Comparison of ENCODE assay signal across 17 cellular contexts in genomic region chr7:77600952-77601351, GRCh38.
DNase-seq lines count a peak whose midpoint lies in the region; ATAC-seq and TF ChIP-seq lines count a peak whose summit lies in the region.
"Had no signal": no experiment of that assay in that cellular context is flagged by ENCODE, and none has a peak within 500 bp of the region (broad histone marks: within the 10 kb centered on the region; RNA-seq: fewer than 3 reads in every experiment).

No MANE protein-coding gene starts in this region.

- no peak for TF ChIP-seq POLR2A in IMR-90 (IDR thresholded peaks at IDR 0.05; ENCODE audit: low read depth, low read length)

- peaks cover 7% of the 10 kb centered on the region for H3K79me2 ChIP-seq in ACC112 (ENCODE audit: control insufficient read depth, insufficient read depth, low read length, unreplicated experiment)
- H3K79me2 ChIP-seq in neural progenitor cell (ENCODE audit: low read depth), result peaks cover 9% of the 10 kb centered on the region

- BruUV-seq in IMR-90 (replicated peaks; lab: Mats Ljungman, UMichigan), result no TSS peak

- H3K27me3 ChIP-seq in ACC112 (ENCODE audit: insufficient read depth, low read length) (no peaks in the 10 kb centered on the region), IMR-90 (ENCODE audit: control insufficient read depth, insufficient read depth, low read length) (no peaks in the 10 kb centered on the region), endodermal cell (ENCODE audit: control insufficient read depth, insufficient read depth, low read length, poor library complexity, severe bottlenecking) (no peaks in the 10 kb centered on the region), neutrophil (no peaks in the 10 kb centered on the region), neural progenitor cell (no peaks in the 10 kb centered on the region)
- H3K27me3 ChIP-seq: BLaER1 had no signal

- no peak for TF ChIP-seq RAD21 in IMR-90 (IDR thresholded peaks at IDR 0.05; ENCODE audit: low read length)

- H3K9ac ChIP-seq in IMR-90 (ENCODE audit: low read depth, low read length) (no peak overlapping the region), endodermal cell (ENCODE audit: extremely low read depth, low read length, poor library complexity, severe bottlenecking) (no peak overlapping the region), neural progenitor cell (no peak overlapping the region)
- H3K9ac ChIP-seq: BLaER1 had no signal

- H2BK20ac ChIP-seq in IMR-90 (ENCODE audit: low read depth, low read length), result no peak overlapping the region

- DNase-seq in IMR-90 (no peak), endodermal cell (no peak), neural progenitor cell (ENCODE audit: low spot score) (no peak), NCI-H1105 (lab: John Stamatoyannopoulos, UW) (no peak)
- no peak for DNase-seq in activated CD8-positive, alpha-beta T cell treated with anti-CD3 and anti-CD28 coated beads for 36 hours
- DNase-seq: CD4-positive, alpha-beta memory T cell; DMS153; DND-41; EL; KBM-7 had no signal

- CTCF ChIA-PET in IMR-90 (lab: Yijun Ruan, JAX), result interaction anchor here (1.2 kb wide), 1 partner anchor 13 kb away, joined by 4 read pairs; no protein-coding TSS in a partner anchor
- CTCF ChIA-PET in activated CD8-positive, alpha-beta T cell treated with anti-CD3 and anti-CD28 coated beads for 36 hours (lab: Charles Lee), result interaction anchor here (1.0 to 1.5 kb wide), 3 partner anchors 9 to 57 kb away, joined by 3 to 4 read pairs (median 3); no protein-coding TSS in a partner anchor

- dilution Hi-C loops in IMR-90 (cut with HindIII; ENCODE audit: low sequenced_read_pairs, unreplicated experiment), result no loop called here

- H3K4me2 ChIP-seq in IMR-90 (ENCODE audit: low read depth, low read length), result no peak overlapping the region
- no peak overlapping the region for H3K4me2 ChIP-seq in neural progenitor cell
- H3K4me2 ChIP-seq: BLaER1 had no signal

- H3K4me3 Mint-ChIP-seq in endodermal cell (no peak overlapping the region), neural progenitor cell (no peak overlapping the region)
- H3K4me3 Mint-ChIP-seq in activated CD8-positive, alpha-beta T cell treated with anti-CD3 and anti-CD28 coated beads for 36 hours, result no peak overlapping the region
- H3K4me3 Mint-ChIP-seq: CD14-positive monocyte; CD4-positive, alpha-beta memory T cell had no signal

- no peak overlapping the region for H3K4ac ChIP-seq in IMR-90 (ENCODE audit: low read depth, low read length)

- H4K91ac ChIP-seq in IMR-90 (ENCODE audit: insufficient read depth, low read depth, low read length), result no peak overlapping the region

- H3K27ac Mint-ChIP-seq in endodermal cell (peak overlapping the region; percentile 13), neural progenitor cell (no peak overlapping the region)
- no peak overlapping the region for H3K27ac Mint-ChIP-seq in activated CD8-positive, alpha-beta T cell treated with anti-CD3 and anti-CD28 coated beads for 36 hours
- H3K27ac Mint-ChIP-seq: CD4-positive, alpha-beta memory T cell had no signal

- 100% methylated on average over 1 of the region's 2 CpGs; no CpG with 5 or more reads in 1 of the 2 experiments for WGBS in IMR-90 (ENCODE audit: extremely low coverage in 2 of 2, insufficient read length in 1 of 2), 2 experiments
- WGBS in endodermal cell (ENCODE audit: insufficient coverage in 1 of 2, insufficient read length in 1 of 2), 2 experiments, result 92 to 100% methylated on average over 1 to 2 of the region's 2 CpGs

- POLR2A ChIA-PET in IMR-90 (lab: Charles Lee; ENCODE audit: unreplicated experiment), result no interaction called here
- POLR2A ChIA-PET in activated CD8-positive, alpha-beta T cell treated with anti-CD3 and anti-CD28 coated beads for 36 hours (lab: Charles Lee), result interaction anchor here (1.2 kb wide), 1 partner anchor 13 kb away, joined by 3 read pairs; no protein-coding TSS in a partner anchor

- H3K27ac ChIP-seq in ACC112 (ENCODE audit: low read depth, low read length), result peak overlapping the region; percentile 9
- no peak overlapping the region for H3K27ac ChIP-seq in IMR-90 (ENCODE audit: insufficient read depth, low read length)
- H3K27ac ChIP-seq in endodermal cell (ENCODE audit: low read depth, low read length), result no peak overlapping the region
- peak overlapping the region; percentile 56 for H3K27ac ChIP-seq in neutrophil
- no peak overlapping the region for H3K27ac ChIP-seq in neural progenitor cell
- H3K27ac ChIP-seq: BLaER1, HL-60 had no signal

- in situ Hi-C loops in IMR-90 (cut with MboI; ENCODE audit: low sequenced_read_pairs), result no loop called here

- H3K56ac ChIP-seq in IMR-90 (ENCODE audit: extremely low read depth, insufficient read depth, low read length), result no peak overlapping the region

- no peak overlapping the region for H3K18ac ChIP-seq in IMR-90 (ENCODE audit: low read depth, low read length)

- ATAC-seq in IMR-90 (ENCODE audit: low read depth), result no peak
- no peak for ATAC-seq in activated CD8-positive, alpha-beta T cell treated with anti-CD3 and anti-CD28 coated beads for 36 hours
- ATAC-seq: GM12878 had no signal

- H3K9me3 Mint-ChIP-seq in endodermal cell (no peaks in the 10 kb centered on the region), neural progenitor cell (no peaks in the 10 kb centered on the region)
- H3K9me3 Mint-ChIP-seq in activated CD8-positive, alpha-beta T cell treated with anti-CD3 and anti-CD28 coated beads for 36 hours, result no peaks in the 10 kb centered on the region
- H3K9me3 Mint-ChIP-seq: CD14-positive monocyte; CD4-positive, alpha-beta memory T cell had no signal

- H2AFZ ChIP-seq in ACC112 (ENCODE audit: low read length, unreplicated experiment), result no peak overlapping the region
- no peak overlapping the region for H2AFZ ChIP-seq in IMR-90 (replicated peaks; ENCODE audit: low read length, poor library complexity)
- no peak overlapping the region for H2AFZ ChIP-seq in neural progenitor cell (replicated peaks)

- no peak overlapping the region for H2AK9ac ChIP-seq in IMR-90 (replicated peaks; ENCODE audit: low read depth, low read length, poor library complexity)

- no peak overlapping the region for H3K14ac ChIP-seq in IMR-90 (replicated peaks; ENCODE audit: low read depth, low read length)

- H3K36me3 Mint-ChIP-seq in endodermal cell (ENCODE audit: low read depth), result peaks cover 43% of the 10 kb centered on the region
- peaks cover 18% of the 10 kb centered on the region for H3K36me3 Mint-ChIP-seq in neural progenitor cell
- H3K36me3 Mint-ChIP-seq in activated CD8-positive, alpha-beta T cell treated with anti-CD3 and anti-CD28 coated beads for 36 hours (ENCODE audit: low read depth), result peaks cover 4% of the 10 kb centered on the region

- H2BK5ac ChIP-seq in IMR-90 (ENCODE audit: low read depth, low read length, poor library complexity, severe bottlenecking), result peak overlapping the region; percentile 33

- H4K20me1 ChIP-seq in IMR-90 (ENCODE audit: insufficient read depth, low read length) (no peaks in the 10 kb centered on the region), neural progenitor cell (ENCODE audit: low read depth) (no peaks in the 10 kb centered on the region)
- H4K20me1 ChIP-seq: BLaER1 had no signal

- intact Hi-C loops in IMR-90 (cut with micrococcal nuclease), result no loop called here
- intact Hi-C loops in activated CD8-positive, alpha-beta T cell treated with anti-CD3 and anti-CD28 coated beads for 36 hours (cut with micrococcal nuclease), result no loop called here

- H3F3A ChIP-seq in neural progenitor cell (ENCODE audit: low read depth), result no peaks in the 10 kb centered on the region

- H3K4me3 ChIP-seq in ACC112 (ENCODE audit: low read depth, low read length) (no peak overlapping the region), IMR-90 (ENCODE audit: insufficient read depth, low read depth, low read length) (no peak overlapping the region), endodermal cell (ENCODE audit: low read length) (no peak overlapping the region), neutrophil (ENCODE audit: low read depth in 1 of 2, low read length in 1 of 2) (no peak overlapping the region), neural progenitor cell (no peak overlapping the region)
- H3K4me3 ChIP-seq: BLaER1, GM12878, HAP-1 had no signal

- no peak overlapping the region for H4K5ac ChIP-seq in IMR-90 (ENCODE audit: low read depth, low read length)

- no peaks in the 10 kb centered on the region for H3K4me1 Mint-ChIP-seq in endodermal cell
- H3K4me1 Mint-ChIP-seq in neural progenitor cell, result no peaks in the 10 kb centered on the region
- H3K4me1 Mint-ChIP-seq in activated CD8-positive, alpha-beta T cell treated with anti-CD3 and anti-CD28 coated beads for 36 hours (ENCODE audit: low read depth), result no peaks in the 10 kb centered on the region
- H3K4me1 Mint-ChIP-seq: CD4-positive, alpha-beta memory T cell had no signal

- H3K27me3 Mint-ChIP-seq in endodermal cell (ENCODE audit: insufficient read depth) (no peaks in the 10 kb centered on the region), neural progenitor cell (ENCODE audit: insufficient read depth, low read depth) (no peaks in the 10 kb centered on the region)
- H3K27me3 Mint-ChIP-seq in activated CD8-positive, alpha-beta T cell treated with anti-CD3 and anti-CD28 coated beads for 36 hours, result no peaks in the 10 kb centered on the region
- H3K27me3 Mint-ChIP-seq: CD4-positive, alpha-beta memory T cell had no signal

- H3K9me3 ChIP-seq in IMR-90 (ENCODE audit: control insufficient read depth, insufficient read depth, low read length) (no peaks in the 10 kb centered on the region), endodermal cell (ENCODE audit: control insufficient read depth, low read length) (no peaks in the 10 kb centered on the region), neutrophil (no peaks in the 10 kb centered on the region), neural progenitor cell (ENCODE audit: low read depth) (no peaks in the 10 kb centered on the region)
- H3K9me3 ChIP-seq: BLaER1, HAP-1 had no signal

- H2BK120ac ChIP-seq in IMR-90 (ENCODE audit: low read depth, low read length), result no peak overlapping the region

- H3K36me3 ChIP-seq in ACC112 (ENCODE audit: insufficient read depth, low read length) (peaks cover 21% of the 10 kb centered on the region), IMR-90 (ENCODE audit: control insufficient read depth, insufficient read depth, low read length) (peaks cover 30% of the 10 kb centered on the region), endodermal cell (ENCODE audit: control insufficient read depth, insufficient read depth, low read length) (peaks cover 76% of the 10 kb centered on the region), neutrophil (peaks cover 47% of the 10 kb centered on the region), neural progenitor cell (peaks cover 11% of the 10 kb centered on the region)

- no peak overlapping the region for H2AK5ac ChIP-seq in IMR-90 (ENCODE audit: low read depth, low read length)

- H3K79me1 ChIP-seq in IMR-90 (ENCODE audit: low read depth in 1 of 2, low read length in 2 of 2), result peaks cover 27 to 40% of the 10 kb centered on the region in 2 experiments

- peaks cover 2% of the 10 kb centered on the region; the same call in 1 of the 2 replicates for H3K9me1 ChIP-seq in IMR-90 (ENCODE audit: insufficient read depth, low read length)

- no peak overlapping the region for H3K23ac ChIP-seq in IMR-90 (ENCODE audit: low read depth, low read length)

- H3K4me1 ChIP-seq in ACC112 (ENCODE audit: control insufficient read depth, insufficient read depth, low read length, unreplicated experiment) (no peaks in the 10 kb centered on the region), IMR-90 (ENCODE audit: control insufficient read depth, insufficient read depth, low read length) (no peaks in the 10 kb centered on the region), endodermal cell (ENCODE audit: control insufficient read depth, insufficient read depth, low read length) (no peaks in the 10 kb centered on the region), neutrophil (ENCODE audit: control insufficient read depth in 1 of 2, insufficient read depth in 1 of 2, low read depth in 1 of 2, low read length in 1 of 2) (no peaks in the 10 kb centered on the region), neural progenitor cell (no peaks in the 10 kb centered on the region)
- H3K4me1 ChIP-seq: BLaER1, HAP-1 had no signal

- no peak overlapping the region for H2BK15ac ChIP-seq in IMR-90 (ENCODE audit: low read depth, low read length)

- H4K8ac ChIP-seq in IMR-90 (ENCODE audit: low read depth in 2 of 2, low read length in 2 of 2), result no peak overlapping the region; a peak in 1 of 4 replicates

- no peak for TF ChIP-seq CTCF in IMR-90 (conservative IDR thresholded peaks at IDR 0.05; ENCODE audit: low read depth, low read length)
- TF ChIP-seq CTCF in endodermal cell (conservative IDR thresholded peaks at IDR 0.05), result no peak
- TF ChIP-seq CTCF in neutrophil (IDR thresholded peaks at IDR 0.05), result no peak
- TF ChIP-seq CTCF in neural progenitor cell (IDR thresholded peaks at IDR 0.05), result no peak
- TF ChIP-seq CTCF in activated CD8-positive, alpha-beta T cell treated with anti-CD3 and anti-CD28 coated beads for 36 hours (IDR thresholded peaks at IDR 0.05), result no peak

Comparison
In these comparisons a context has a peak if more than half of its experiments do, and no peak if none do; other contexts are left out.
1. H3K27ac ChIP-seq: peak in ACC112 (single experiment) and neutrophil (single experiment); none in IMR-90 (single experiment), endodermal cell (single experiment) and neural progenitor cell (single experiment).